ENCODE assay signal across 8 cellular contexts in the genomic region with DNA sequence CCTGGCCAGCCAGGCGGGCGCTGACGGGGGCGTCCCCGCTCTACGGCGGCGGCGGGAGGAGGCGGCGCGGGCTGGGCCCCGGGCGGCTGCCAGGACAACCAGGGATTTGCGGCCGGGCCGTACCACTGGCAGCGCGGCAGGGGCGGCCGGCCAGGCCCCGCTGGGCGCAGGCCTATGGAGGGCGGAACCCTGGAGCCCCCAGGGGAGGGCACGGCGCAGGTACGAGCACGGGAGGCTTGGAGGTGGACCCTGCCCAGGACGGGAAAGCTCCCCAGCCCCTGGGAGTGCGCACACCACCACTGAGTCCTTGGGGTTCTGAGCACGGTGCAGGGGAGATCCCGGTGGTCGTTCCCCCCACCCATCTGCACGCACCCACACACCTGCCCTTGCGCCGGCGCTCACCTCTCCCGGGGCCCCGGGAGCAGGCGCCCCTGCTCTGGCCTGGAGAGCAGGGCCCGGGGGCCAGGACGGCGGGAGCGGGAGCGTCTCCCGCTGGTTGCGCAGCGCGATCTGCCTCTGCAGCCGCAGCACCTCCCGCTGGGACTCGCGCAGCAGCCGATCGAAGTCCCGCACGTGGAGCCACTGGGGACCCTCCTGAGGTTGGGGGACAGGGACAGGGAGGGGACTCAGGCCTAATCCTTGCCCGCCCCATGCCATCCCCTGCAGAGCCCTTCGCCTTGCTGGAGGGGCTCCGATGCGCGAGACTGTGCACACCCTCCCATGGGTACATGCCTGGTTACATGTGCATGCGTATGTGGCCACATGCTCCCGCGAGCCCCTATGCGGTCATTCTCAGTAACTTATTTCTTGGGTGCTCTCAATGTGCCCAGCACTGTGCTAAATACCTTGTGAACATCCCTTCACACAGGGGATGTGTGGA. TPM values are rescaled to one million over a fixed set of nuclear protein-coding genes. Genes with fewer than 3 reads are reported as not detected.
DNase-seq lines count a peak whose midpoint lies in the region; ATAC-seq and TF ChIP-seq lines count a peak whose summit lies in the region.

No MANE protein-coding gene starts in this region.

- no peaks in the 10 kb centered on the region for H3K36me3 ChIP-seq in transverse colon

- no peak for TF ChIP-seq CTCF in lower leg skin (IDR thresholded peaks at IDR 0.05)
- TF ChIP-seq CTCF in transverse colon (IDR thresholded peaks at IDR 0.05) = peak in 1 of 5 experiments; percentile 9

- ATAC-seq in central memory CD8-positive, alpha-beta T cell (replicated peaks; ENCODE audit: extremely low read depth, poor library complexity, severe bottlenecking) = no peak

- H3K9me3 ChIP-seq in transverse colon = no peaks in the 10 kb centered on the region

- H3K4me3 Mint-ChIP-seq in central memory CD8-positive, alpha-beta T cell = peak overlapping the region; percentile 42

- no peaks in the 10 kb centered on the region for H3K27me3 Mint-ChIP-seq in central memory CD8-positive, alpha-beta T cell

- WGBS in lower leg skin, 2 donors = 5 to 8% methylated on average over 37 to 39 of the region's 66 CpGs
- WGBS in transverse colon (ENCODE audit: low coverage in 1 of 2), 2 donors = 15% methylated on average over 35 of the region's 66 CpGs; no CpG with 5 or more reads in 1 of the 2 donors

- intact Hi-C loops in lower leg skin (cut with DNase I; ENCODE audit: low total_unique reads) = no loop called here
- intact Hi-C loops in transverse colon (cut with DNase I; ENCODE audit: low total_unique reads) = no loop called here

- peaks cover 4 to 13% (median 11%) of the 10 kb centered on the region in 4 donors for H3K4me1 ChIP-seq in transverse colon

- in situ Hi-C loops in transverse colon (cut with MboI; ENCODE audit: low pct_ligation_motif_present in 1 of 4, low pct_unique_long_range_greater_than_20kb in 1 of 4, low sequenced_read_pairs in 3 of 4) = no loop called here

- DNase-seq in COR-L47 (lab: John Stamatoyannopoulos, UW) = peak; percentile 69
- DNase-seq in NCI-H146 treated with DMSO at 0.1 percent for 48 hours (lab: John Stamatoyannopoulos, UW; ENCODE audit: unreplicated experiment) = peak; percentile 19
- DNase-seq in central memory CD8-positive, alpha-beta T cell (ENCODE audit: low spot score in 2 of 2) = no peak
- no peak for DNase-seq in lower leg skin (ENCODE audit: low spot score in 2 of 2)
- peak; percentile 58 for DNase-seq in transverse colon
- DNase-seq in germinal center (ENCODE audit: low spot score) = no peak
- DNase-seq in NCI-H446 treated with DMSO at 0.1 percent for 48 hours (lab: John Stamatoyannopoulos, UW) = no peak
- no peak for DNase-seq in activated CD4-positive, alpha-beta T cell treated with anti-CD3 and anti-CD28 coated beads for 1 hour

- H3K27ac ChIP-seq in transverse colon = peak overlapping the region; percentile 46 to 70 (median 64)

- TF ChIP-seq POLR2A in lower leg skin (IDR thresholded peaks at IDR 0.05) (no peak), transverse colon (IDR thresholded peaks at IDR 0.05) (no peak)

- H3K27ac Mint-ChIP-seq in central memory CD8-positive, alpha-beta T cell (ENCODE audit: low read depth) = peak overlapping the region; percentile 91

- TF ChIP-seq EP300 in transverse colon (IDR thresholded peaks at IDR 0.05; ENCODE audit: low read depth) = no peak

- peaks cover 59% of the 10 kb centered on the region for H3K36me3 Mint-ChIP-seq in central memory CD8-positive, alpha-beta T cell (ENCODE audit: insufficient read depth)

- H3K4me1 Mint-ChIP-seq in central memory CD8-positive, alpha-beta T cell = peaks cover 48% of the 10 kb centered on the region

- H3K27me3 ChIP-seq in transverse colon = no peaks in the 10 kb centered on the region

- peak overlapping the region; percentile 29 for H3K4me3 ChIP-seq in lower leg skin (ENCODE audit: low read depth, poor library complexity, severe bottlenecking)
- peak overlapping the region; percentile 50 to 69 (median 56) for H3K4me3 ChIP-seq in transverse colon

- H3K9me3 Mint-ChIP-seq in central memory CD8-positive, alpha-beta T cell = no peaks in the 10 kb centered on the region

RNA-seq across cellular contexts. Expression of a gene that starts 3.9 kb away (rescaled TPM):
- 10 to 100 TPM in 1 of 4 donors, 1 to 10 TPM in 3; 8.2 to 18.3 (median 8.8) TPM for total RNA-seq in lower leg skin
- total RNA-seq in transverse colon = 10 to 100 TPM in 2 of 4 donors, 1 to 10 TPM in 2; 4.4 to 21.7 (median 9.4) TPM

RNA-seq across cellular contexts. Expression of a gene that starts 27.4 kb away (rescaled TPM):
- total RNA-seq in lower leg skin (10 to 100 TPM; 49.5 to 89.7 (median 57.5) TPM), transverse colon (10 to 100 TPM; 12.0 to 66.3 (median 40.0) TPM)

RNA-seq across cellular contexts. Expression of a gene that starts 43.9 kb away (rescaled TPM):
- total RNA-seq in lower leg skin = under 1 TPM in 1 of 4 donors, not detected in 3; 0.10 TPM
- total RNA-seq in transverse colon = not detected

Comparison
In these comparisons a context has a peak if more than half of its experiments do, and no peak if none do; other contexts are left out.
1. DNase-seq: peak in COR-L47 (single experiment), NCI-H146 treated with DMSO at 0.1 percent for 48 hours (single experiment) and transverse colon (single experiment); none in central memory CD8-positive, alpha-beta T cell (0 of 2), lower leg skin (0 of 2), germinal center (single experiment), NCI-H446 treated with DMSO at 0.1 percent for 48 hours (single experiment) and activated CD4-positive, alpha-beta T cell treated with anti-CD3 and anti-CD28 coated beads for 1 hour (single experiment).